ENCODE assay signal across 18 cellular contexts in genomic region chr15:85709250-85709649, GRCh38.
A peak's percentile ranks its signal among the peaks of the same experiment; 100 is the strongest.
DNase-seq lines count a peak whose midpoint lies in the region; ATAC-seq and TF ChIP-seq lines count a peak whose summit lies in the region.
"Had no signal": no experiment of that assay in that cellular context is flagged by ENCODE, and none has a peak within 500 bp of the region (broad histone marks: within the 10 kb centered on the region; RNA-seq: fewer than 3 reads in every experiment).

No MANE protein-coding gene starts in this region.

- no peak overlapping the region for H3K4me3 ChIP-seq in endodermal cell (ENCODE audit: low read length)

- H3K36me3 ChIP-seq in endodermal cell (ENCODE audit: control insufficient read depth, insufficient read depth, low read length): peaks cover 80% of the 10 kb centered on the region

- peaks cover 86% of the 10 kb centered on the region for H3K4me1 Mint-ChIP-seq in CD4-positive, alpha-beta T cell (ENCODE audit: low read depth)
- H3K4me1 Mint-ChIP-seq in endodermal cell: peaks cover 34% of the 10 kb centered on the region
- H3K4me1 Mint-ChIP-seq in natural killer cell treated with Interleukin-12 subunit alpha and Interleukin-12 subunit beta and Interleukin-15 and Interleukin-18, amount 100 ng/mL, for 72 hours (ENCODE audit: low read depth in 2 of 2): peaks cover 81 to 82% of the 10 kb centered on the region in 2 donors
- H3K4me1 Mint-ChIP-seq in T-helper 2 cell treated with Interferon-gamma antibody and Interleukin-4, amounts not matched to agents 5 μg/mL and 100 μg/mL, for 36 hours (ENCODE audit: low read depth): peaks cover 53% of the 10 kb centered on the region

- no peak for DNase-seq in CD4-positive, alpha-beta T cell
- DNase-seq in endodermal cell (peak; percentile 50), HCEC 1CT (no peak), NCI-H2107 (lab: John Stamatoyannopoulos, UW) (no peak), midbrain (lab: John Stamatoyannopoulos, UW) (no peak)
- DNase-seq in natural killer cell treated with Interleukin-12 subunit alpha and Interleukin-12 subunit beta and Interleukin-15 and Interleukin-18, amount 100 ng/mL, for 72 hours (ENCODE audit: low spot score): no peak
- no peak for DNase-seq in T-helper 2 cell treated with Interferon-gamma antibody and Interleukin-4, amounts not matched to agents 5 μg/mL and 100 μg/mL, for 36 hours (ENCODE audit: low spot score)
- DNase-seq: activated CD8-positive, alpha-beta memory T cell treated with anti-CD3 and anti-CD28 coated beads, Interleukin-2, amount 10 ng/mL, durations not matched to agents 7 days and 5 days; amygdala; BE2C; DMS79 treated with DMSO at 0.1 percent for 48 hours; H7; mesendoderm; NCI-H1436 treated with DMSO at 0.1 percent for 48 hours; NCI-H526; stimulated activated CD4-positive, alpha-beta T cell treated with anti-CD3 and anti-CD28 coated beads, Interleukin-15, amount 100 ng/mL, for 24 hours had no signal

- 100% methylated on average over 1 of the region's 2 CpGs; no CpG with 5 or more reads in 1 of the 2 experiments for WGBS in endodermal cell (ENCODE audit: insufficient coverage in 1 of 2, insufficient read length in 1 of 2), 2 experiments

- peaks cover 18% of the 10 kb centered on the region for H3K4me1 ChIP-seq in endodermal cell (ENCODE audit: control insufficient read depth, insufficient read depth, low read length)
- H3K4me1 ChIP-seq: BE2C, parathyroid adenoma had no signal

- no peaks in the 10 kb centered on the region for H3K27me3 Mint-ChIP-seq in CD4-positive, alpha-beta T cell
- H3K27me3 Mint-ChIP-seq in endodermal cell (ENCODE audit: insufficient read depth): no peaks in the 10 kb centered on the region
- no peaks in the 10 kb centered on the region for H3K27me3 Mint-ChIP-seq in natural killer cell treated with Interleukin-12 subunit alpha and Interleukin-12 subunit beta and Interleukin-15 and Interleukin-18, amount 100 ng/mL, for 72 hours
- H3K27me3 Mint-ChIP-seq in T-helper 2 cell treated with Interferon-gamma antibody and Interleukin-4, amounts not matched to agents 5 μg/mL and 100 μg/mL, for 36 hours (ENCODE audit: low read depth): no peaks in the 10 kb centered on the region
- H3K27me3 Mint-ChIP-seq: activated CD8-positive, alpha-beta memory T cell treated with anti-CD3 and anti-CD28 coated beads, Interleukin-2, amount 10 ng/mL, durations not matched to agents 7 days and 5 days had no signal

- TF ChIP-seq POLR2A in GM18526 (IDR thresholded peaks at IDR 0.05; ENCODE audit: extremely low read depth, insufficient read length): peak; percentile 10

- no peaks in the 10 kb centered on the region for H3K27me3 ChIP-seq in CD4-positive, alpha-beta T cell (ENCODE audit: control insufficient read depth, insufficient read depth, low read length)
- H3K27me3 ChIP-seq in endodermal cell (ENCODE audit: control insufficient read depth, insufficient read depth, low read length, poor library complexity, severe bottlenecking): no peaks in the 10 kb centered on the region
- H3K27me3 ChIP-seq: BE2C had no signal

- peak overlapping the region; percentile 98 for H3K27ac Mint-ChIP-seq in CD4-positive, alpha-beta T cell
- no peak overlapping the region for H3K27ac Mint-ChIP-seq in endodermal cell
- H3K27ac Mint-ChIP-seq in natural killer cell treated with Interleukin-12 subunit alpha and Interleukin-12 subunit beta and Interleukin-15 and Interleukin-18, amount 100 ng/mL, for 72 hours: peak overlapping the region; percentile 98
- H3K27ac Mint-ChIP-seq in T-helper 2 cell treated with Interferon-gamma antibody and Interleukin-4, amounts not matched to agents 5 μg/mL and 100 μg/mL, for 36 hours: no peak overlapping the region

- no peak overlapping the region for H3K9ac ChIP-seq in endodermal cell (ENCODE audit: extremely low read depth, low read length, poor library complexity, severe bottlenecking)
- H3K9ac ChIP-seq: parathyroid adenoma had no signal

- no peak for ATAC-seq in CD4-positive, alpha-beta T cell (ENCODE audit: poor library complexity)
- no peak for ATAC-seq in natural killer cell treated with Interleukin-12 subunit alpha and Interleukin-12 subunit beta and Interleukin-15 and Interleukin-18, amount 100 ng/mL, for 72 hours
- ATAC-seq: activated CD8-positive, alpha-beta memory T cell treated with anti-CD3 and anti-CD28 coated beads, Interleukin-2, amount 10 ng/mL, durations not matched to agents 7 days and 5 days had no signal

- no peak overlapping the region for H3K27ac ChIP-seq in CD4-positive, alpha-beta T cell (ENCODE audit: low read depth, low read length)
- no peak overlapping the region for H3K27ac ChIP-seq in endodermal cell (ENCODE audit: low read depth, low read length)
- H3K27ac ChIP-seq: parathyroid adenoma had no signal

- peaks cover 85% of the 10 kb centered on the region for H3K36me3 Mint-ChIP-seq in CD4-positive, alpha-beta T cell (ENCODE audit: low read depth)
- peaks cover 57% of the 10 kb centered on the region for H3K36me3 Mint-ChIP-seq in endodermal cell (ENCODE audit: low read depth)
- H3K36me3 Mint-ChIP-seq in natural killer cell treated with Interleukin-12 subunit alpha and Interleukin-12 subunit beta and Interleukin-15 and Interleukin-18, amount 100 ng/mL, for 72 hours: peaks cover 29% of the 10 kb centered on the region
- peaks cover 48% of the 10 kb centered on the region for H3K36me3 Mint-ChIP-seq in T-helper 2 cell treated with Interferon-gamma antibody and Interleukin-4, amounts not matched to agents 5 μg/mL and 100 μg/mL, for 36 hours (ENCODE audit: low read depth)

- intact Hi-C loops in CD4-positive, alpha-beta T cell (cut with DNase I, micrococcal nuclease): loop anchor here (5.0 to 10.0 kb wide), 4 partner anchors 87 to 324 kb away; partner anchors contain the start of gene AKAP13 (in 1 of the 2)

- H3K9me3 ChIP-seq in CD4-positive, alpha-beta T cell (ENCODE audit: control insufficient read depth, low read length): no peaks in the 10 kb centered on the region
- H3K9me3 ChIP-seq in endodermal cell (ENCODE audit: control insufficient read depth, low read length): no peaks in the 10 kb centered on the region
- H3K9me3 ChIP-seq: BE2C had no signal

- H3K9me3 Mint-ChIP-seq in CD4-positive, alpha-beta T cell: no peaks in the 10 kb centered on the region
- no peaks in the 10 kb centered on the region for H3K9me3 Mint-ChIP-seq in endodermal cell
- H3K9me3 Mint-ChIP-seq in natural killer cell treated with Interleukin-12 subunit alpha and Interleukin-12 subunit beta and Interleukin-15 and Interleukin-18, amount 100 ng/mL, for 72 hours: no peaks in the 10 kb centered on the region
- no peaks in the 10 kb centered on the region for H3K9me3 Mint-ChIP-seq in T-helper 2 cell treated with Interferon-gamma antibody and Interleukin-4, amounts not matched to agents 5 μg/mL and 100 μg/mL, for 36 hours

- no peak overlapping the region for H3K4me3 Mint-ChIP-seq in CD4-positive, alpha-beta T cell
- H3K4me3 Mint-ChIP-seq in endodermal cell: no peak overlapping the region
- H3K4me3 Mint-ChIP-seq in natural killer cell treated with Interleukin-12 subunit alpha and Interleukin-12 subunit beta and Interleukin-15 and Interleukin-18, amount 100 ng/mL, for 72 hours: peak overlapping the region; percentile 90
- H3K4me3 Mint-ChIP-seq in T-helper 2 cell treated with Interferon-gamma antibody and Interleukin-4, amounts not matched to agents 5 μg/mL and 100 μg/mL, for 36 hours: no peak overlapping the region

- CTCF ChIA-PET in CD4-positive, alpha-beta T cell (lab: Charles Lee): interaction anchor here (0.6 to 1.6 kb wide), 2 partner anchors 15 to 24 kb away, joined by 3 to 5 read pairs; no protein-coding TSS in a partner anchor

- no peak for TF ChIP-seq CTCF in CD4-positive, alpha-beta T cell (IDR thresholded peaks at IDR 0.05)
- TF ChIP-seq CTCF in endodermal cell (conservative IDR thresholded peaks at IDR 0.05): no peak

- POLR2A ChIA-PET in CD4-positive, alpha-beta T cell (lab: Charles Lee): interaction anchor here (0.6 to 1.3 kb wide), 2 partner anchors 17 to 19 kb away, joined by 3 to 4 read pairs; no protein-coding TSS in a partner anchor

Comparison
In these comparisons a context has a peak if more than half of its experiments do, and no peak if none do; other contexts are left out.
1. H3K27ac Mint-ChIP-seq: peak in CD4-positive, alpha-beta T cell (single experiment) and natural killer cell treated with Interleukin-12 subunit alpha and Interleukin-12 subunit beta and Interleukin-15 and Interleukin-18, amount 100 ng/mL, for 72 hours (2 of 2); none in endodermal cell (single experiment) and T-helper 2 cell treated with Interferon-gamma antibody and Interleukin-4, amounts not matched to agents 5 μg/mL and 100 μg/mL, for 36 hours (single experiment).